1 cellular context compared by ENCODE assay signal in the genomic region with DNA sequence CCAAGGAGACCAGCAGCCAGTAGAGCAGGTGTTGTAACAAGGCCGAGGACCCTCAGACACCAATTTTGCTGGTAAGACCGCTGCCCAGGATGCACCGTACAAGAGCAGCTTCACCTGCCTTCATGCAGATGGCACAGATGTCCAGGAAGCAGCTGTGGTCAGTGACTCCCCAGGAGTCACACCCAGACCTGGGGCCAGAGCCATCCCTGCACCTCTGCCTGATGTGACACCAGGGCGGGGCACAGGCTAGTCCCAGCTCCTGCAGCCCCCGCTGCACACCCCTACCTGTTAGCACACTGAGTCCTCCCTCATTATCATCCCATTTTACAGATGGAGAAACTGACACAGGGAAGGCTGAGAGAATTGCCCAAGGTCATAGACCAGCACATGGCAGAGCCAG.
TF ChIP-seq lines count a peak whose summit lies in the region.

No MANE protein-coding gene starts in this region.

TF ChIP-seq in HepG2, 621 proteins besides CTCF, POLR2A, EP300 and RAD21:
- TF ChIP-seq ZNF333 (CRISPR knock-in tag; IDR thresholded peaks at IDR 0.05; ENCODE audit: borderline replicate concordance) = no peak
- peak; percentile 52; the same call in 1 of the 2 replicates for TF ChIP-seq ZNF629 (CRISPR knock-in tag; conservative IDR thresholded peaks at IDR 0.05)
